ENCODE assay signal across 13 cellular contexts in genomic region chr15:66151809-66152208, GRCh38.
A peak's percentile ranks its signal among the peaks of the same experiment; 100 is the strongest.
DNase-seq lines count a peak whose midpoint lies in the region; ATAC-seq and TF ChIP-seq lines count a peak whose summit lies in the region.
"Had no signal": no experiment of that assay in that cellular context is flagged by ENCODE, and none has a peak within 500 bp of the region (broad histone marks: within the 10 kb centered on the region; RNA-seq: fewer than 3 reads in every experiment).

No MANE protein-coding gene starts in this region.

- H2BK120ac ChIP-seq in neuronal stem cell (ENCODE audit: low read depth, low read length): no peak overlapping the region

- H3K27me3 ChIP-seq in neuronal stem cell (ENCODE audit: control insufficient read depth in 3 of 3, insufficient read depth in 3 of 3, low read depth in 1 of 3, low read length in 3 of 3) (peaks cover 0 to 48% (median 0%) of the 10 kb centered on the region in 3 experiments), lower lobe of right lung (ENCODE audit: low read depth) (peaks cover 16% of the 10 kb centered on the region)
- H3K27me3 ChIP-seq: ovary had no signal

- no peak overlapping the region for H2BK15ac ChIP-seq in neuronal stem cell (ENCODE audit: low read length)

- no peaks in the 10 kb centered on the region for H3K36me3 ChIP-seq in neuronal stem cell (replicated peaks in 1 of 2; ENCODE audit: control insufficient read depth in 2 of 2, insufficient read depth in 2 of 2, low read length in 2 of 2)
- H3K36me3 ChIP-seq in lower lobe of right lung: no peaks in the 10 kb centered on the region
- H3K36me3 ChIP-seq: gastrocnemius medialis, ovary had no signal

- no peak for ATAC-seq in lower lobe of right lung
- ATAC-seq in omental fat pad (ENCODE audit: low FRiP score): no peak
- ATAC-seq in HG03378 (IDR thresholded peaks at IDR 0.05; ENCODE audit: unreplicated experiment): no peak
- ATAC-seq in GM21423 (IDR thresholded peaks at IDR 0.05; ENCODE audit: unreplicated experiment): no peak
- ATAC-seq: gastrocnemius medialis had no signal

- H2BK5ac ChIP-seq in neuronal stem cell (ENCODE audit: low read length): no peak overlapping the region

- peaks cover 0 to 3% of the 10 kb centered on the region in 2 donors for H3K4me1 ChIP-seq in neuronal stem cell (ENCODE audit: control insufficient read depth in 2 of 2, insufficient read depth in 1 of 2, low read depth in 1 of 2, low read length in 2 of 2)
- no peaks in the 10 kb centered on the region for H3K4me1 ChIP-seq in lower lobe of right lung
- H3K4me1 ChIP-seq: gastrocnemius medialis had no signal

- H3K4me2 ChIP-seq in neuronal stem cell (ENCODE audit: insufficient read depth, low read length, poor library complexity, severe bottlenecking): no peak overlapping the region
- H3K4me2 ChIP-seq: PC-9 had no signal

- intact Hi-C loops in lower lobe of right lung (cut with DNase I): no loop called here

- no peak overlapping the region for H2AFZ ChIP-seq in neuronal stem cell (ENCODE audit: low read length)
- H2AFZ ChIP-seq: PC-9 had no signal

- H3K9me3 ChIP-seq in neuronal stem cell (replicated peaks in 1 of 2; ENCODE audit: control insufficient read depth in 2 of 2, insufficient read depth in 1 of 2, low read depth in 1 of 2, low read length in 2 of 2): no peaks in the 10 kb centered on the region
- H3K9me3 ChIP-seq in lower lobe of right lung: no peaks in the 10 kb centered on the region
- H3K9me3 ChIP-seq: gastrocnemius medialis, ovary had no signal

- H3K27ac ChIP-seq in neuronal stem cell (replicated peaks; ENCODE audit: low read length) (no peak overlapping the region), lower lobe of right lung (no peak overlapping the region)
- H3K27ac ChIP-seq: gastrocnemius medialis, ovary, PC-9 had no signal

- TF ChIP-seq CTCF in lower lobe of right lung (IDR thresholded peaks at IDR 0.05): no peak
- no peak for TF ChIP-seq CTCF in omental fat pad (IDR thresholded peaks at IDR 0.05)

- H3K23ac ChIP-seq in neuronal stem cell (ENCODE audit: low read depth, low read length, poor library complexity): peak overlapping the region; percentile 58

- DNase-seq in ELF-1 (ENCODE audit: low read depth, low spot score) (peak; percentile 34), NCI-H2029 treated with DMSO at 0.1 percent for 48 hours (lab: John Stamatoyannopoulos, UW) (peak; percentile 57), SHP77 (lab: John Stamatoyannopoulos, UW) (peak; percentile 97 to 98), neuronal stem cell (ENCODE audit: low spot score) (no peak), lower lobe of right lung (no peak), omental fat pad (ENCODE audit: low spot score) (no peak)
- DNase-seq: CD4-positive, CD25-positive, alpha-beta regulatory T cell; gastrocnemius medialis; GOT3; ovary had no signal

- H3K14ac ChIP-seq in neuronal stem cell (ENCODE audit: low read length): peak overlapping the region; percentile 50

- H3K4ac ChIP-seq in neuronal stem cell (ENCODE audit: low read length): no peak overlapping the region

- H3K79me1 ChIP-seq in neuronal stem cell (ENCODE audit: low read depth, low read length): no peaks in the 10 kb centered on the region

- no peak overlapping the region for H4K91ac ChIP-seq in neuronal stem cell (ENCODE audit: low read depth, low read length, poor library complexity)

- no peak overlapping the region for H4K8ac ChIP-seq in neuronal stem cell (ENCODE audit: low read depth, low read length)

- H2BK12ac ChIP-seq in neuronal stem cell (ENCODE audit: low read length): no peak overlapping the region

- H2AK5ac ChIP-seq in neuronal stem cell (ENCODE audit: low read depth, low read length): no peak overlapping the region

- no peak overlapping the region for H3K18ac ChIP-seq in neuronal stem cell (ENCODE audit: low read length)

- no peak overlapping the region for H3K9ac ChIP-seq in neuronal stem cell (ENCODE audit: low read depth, low read length, poor library complexity)

- H3K4me3 ChIP-seq in neuronal stem cell (ENCODE audit: low read length in 2 of 2) (no peak overlapping the region), lower lobe of right lung (no peak overlapping the region)
- H3K4me3 ChIP-seq: gastrocnemius medialis, ovary, PC-9 had no signal

- WGBS in neuronal stem cell (ENCODE audit: extremely low coverage in 2 of 2, insufficient read length in 2 of 2, insufficient replicate concordance in 1 of 2), 2 donors: no CpG with 5 or more reads among the region's 7 CpGs

Comparison
In these comparisons a context has a peak if more than half of its experiments do, and no peak if none do; other contexts are left out.
1. DNase-seq: peak in ELF-1 (single experiment), NCI-H2029 treated with DMSO at 0.1 percent for 48 hours (single experiment) and SHP77 (2 of 2); none in neuronal stem cell (single experiment), lower lobe of right lung (single experiment) and omental fat pad (single experiment).